8 cellular contexts compared by ENCODE assay signal in genomic region chr3:42906085-42906904, GRCh38. TPM values are rescaled to one million over a fixed set of nuclear protein-coding genes. Genes with fewer than 3 reads are reported as not detected.
DNase-seq lines count a peak whose midpoint lies in the region; ATAC-seq lines count a peak whose summit lies in the region.

Gene ZNF662 (plus strand): TSS chr3:42906142. CDS start chr3:42908115, 1,973 bp downstream.

- H3K36me3 ChIP-seq in subcutaneous abdominal adipose tissue (ENCODE audit: control insufficient read depth in 5 of 5, insufficient read depth in 5 of 5, low read length in 5 of 5) = peaks cover 10 to 21% (median 20%) of the 10 kb centered on the region in 5 donors

- peak within 1 kb of the TSS; percentile 78 to 84 (median 83) for H3K4me3 ChIP-seq in subcutaneous abdominal adipose tissue (ENCODE audit: low read depth in 1 of 5, low read length in 5 of 5)

- peaks cover 2 to 19% (median 19%) of the 10 kb centered on the region in 5 donors for H3K4me1 ChIP-seq in subcutaneous abdominal adipose tissue (ENCODE audit: control insufficient read depth in 5 of 5, insufficient read depth in 5 of 5, low read length in 5 of 5)

- no peak within 1 kb of the TSS for H3K27ac ChIP-seq in subcutaneous abdominal adipose tissue (ENCODE audit: low read depth, low read length)

- ATAC-seq in GM19397 (IDR thresholded peaks at IDR 0.05; ENCODE audit: unreplicated experiment) = no peak

- peak; percentile 80 for DNase-seq in AG20443 (ENCODE audit: low spot score)
- DNase-seq in RPMI7951 (ENCODE audit: low read depth) = peak; percentile 27
- DNase-seq in cerebellar cortex (ENCODE audit: low spot score) = peak; percentile 33
- peak; percentile 20 to 28 for DNase-seq in lung microvascular endothelial cell (ENCODE audit: low read depth in 2 of 2)
- DNase-seq in NCI-H226 = no peak
- no peak for DNase-seq in NAMALWA (ENCODE audit: low spot score)

- no peaks in the 10 kb centered on the region for H3K27me3 ChIP-seq in subcutaneous abdominal adipose tissue (ENCODE audit: control insufficient read depth in 5 of 5, insufficient read depth in 4 of 5, low read length in 5 of 5)

- peaks cover 0 to 11% (median 3%) of the 10 kb centered on the region in 5 donors for H3K9me3 ChIP-seq in subcutaneous abdominal adipose tissue (ENCODE audit: control insufficient read depth in 5 of 5, low read length in 5 of 5)

- H3K9ac ChIP-seq in subcutaneous abdominal adipose tissue (ENCODE audit: low read length in 5 of 5) = peak within 1 kb of the TSS; percentile 70 to 92 (median 88)

RNA-seq across cellular contexts. Expression of gene ZNF662, which starts in this region (rescaled TPM):
- 0.29 and 0.72 TPM in 2 replicates for total RNA-seq in RPMI7951 (2014; rRNA removed; shearing (Covaris generic))
- total RNA-seq in lung microvascular endothelial cell = 0.44 and 1.8 TPM in 2 replicates

Comparison
In these comparisons a context has a peak if more than half of its experiments do, and no peak if none do; other contexts are left out.
1. Peak in DNase-seq in RPMI7951; RNA of the gene not detected or under 1 TPM.
2. DNase-seq: peak in AG20443 (single experiment), cerebellar cortex (single experiment) and lung microvascular endothelial cell (2 of 2); none in NCI-H226 (single experiment) and NAMALWA (single experiment).